In the genomic region with DNA sequence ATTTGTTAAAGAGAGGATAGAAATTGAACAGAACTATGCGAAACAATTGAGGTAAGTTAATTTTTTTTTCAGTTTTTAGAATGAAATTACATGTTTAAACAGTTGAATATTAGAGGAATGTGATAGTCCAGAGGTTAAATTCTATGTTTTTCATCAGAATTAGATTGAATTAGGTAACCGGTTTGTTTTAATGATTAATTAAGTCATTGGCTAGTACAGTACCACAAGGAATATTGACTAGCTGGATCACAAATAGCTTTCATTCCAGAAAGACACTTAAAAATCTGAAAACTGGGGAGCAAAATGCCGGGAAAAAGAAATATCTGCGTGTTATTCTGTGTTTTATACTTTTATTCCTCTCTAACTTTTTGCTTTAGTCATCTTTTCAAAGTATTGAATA, we compare ENCODE assay signal across 27 cellular contexts.
"Had no signal": no experiment of that assay in that cellular context is flagged by ENCODE, and none has a peak within 500 bp of the region (broad histone marks: within the 10 kb centered on the region; RNA-seq: fewer than 3 reads in every experiment).

No MANE protein-coding gene starts in this region.

- H3K27ac Mint-ChIP-seq: dendritic cell treated with granulocyte-macrophage colony-stimulating factor and Interleukin-4, amounts not matched to agents 40 ng/mL and 50 ng/mL, for 4 days; effector memory CD8-positive, alpha-beta T cell had no signal

- ATAC-seq: effector memory CD8-positive, alpha-beta T cell; esophagus mucosa; gastrocnemius medialis; heart right ventricle; left colon; left lung; lower lobe of right lung; mucosa of descending colon had no signal

- H3K27ac ChIP-seq: colonic mucosa, epithelial cell of prostate, esophagus squamous epithelium, gastrocnemius medialis, heart right ventricle, left lung, lower lobe of right lung had no signal

- H3K4me3 ChIP-seq: colonic mucosa, esophagus squamous epithelium, gastrocnemius medialis, heart right ventricle, left lung, lower lobe of right lung, mucosa of descending colon had no signal

- H3K27me3 ChIP-seq: colonic mucosa, esophagus squamous epithelium, gastrocnemius medialis, heart right ventricle, left lung had no signal

- FAIRE-seq: endometrium had no signal

- H3K27me3 Mint-ChIP-seq: dendritic cell treated with granulocyte-macrophage colony-stimulating factor and Interleukin-4, amounts not matched to agents 40 ng/mL and 50 ng/mL, for 4 days had no signal

- H3K4me1 ChIP-seq: colonic mucosa, esophagus squamous epithelium, left lung, lower lobe of right lung had no signal

- H3K4me3 Mint-ChIP-seq: dendritic cell treated with granulocyte-macrophage colony-stimulating factor and Interleukin-4, amounts not matched to agents 40 ng/mL and 50 ng/mL, for 4 days; effector memory CD8-positive, alpha-beta T cell; endodermal cell; mesothelial cell of epicardium had no signal

- H3K36me3 ChIP-seq: colonic mucosa, gastrocnemius medialis, left lung, lower lobe of right lung had no signal

- H3K9me3 Mint-ChIP-seq: dendritic cell treated with granulocyte-macrophage colony-stimulating factor and Interleukin-4, amounts not matched to agents 40 ng/mL and 50 ng/mL, for 4 days; effector memory CD8-positive, alpha-beta T cell; mesothelial cell of epicardium had no signal

- DNase-seq: colonic mucosa; cortex of kidney; effector CD8-positive, alpha-beta T cell; effector memory CD8-positive, alpha-beta T cell; endodermal cell; erythroblast; esophagus squamous epithelium; foreskin fibroblast; foreskin melanocyte; gastrocnemius medialis; glutamatergic neuron; head of caudate nucleus; heart right ventricle; hippocampal formation; islet precursor cell; kidney; kidney glomerular epithelial cell; left colon; left lung; lower lobe of right lung; mesenchymal stem cell; mucosa of descending colon had no signal

- H3K9me3 ChIP-seq: colonic mucosa, esophagus squamous epithelium, gastrocnemius medialis, left lung, lower lobe of right lung, mucosa of descending colon had no signal
